Comparison of ENCODE assay signal across 8 cellular contexts in the genomic region with DNA sequence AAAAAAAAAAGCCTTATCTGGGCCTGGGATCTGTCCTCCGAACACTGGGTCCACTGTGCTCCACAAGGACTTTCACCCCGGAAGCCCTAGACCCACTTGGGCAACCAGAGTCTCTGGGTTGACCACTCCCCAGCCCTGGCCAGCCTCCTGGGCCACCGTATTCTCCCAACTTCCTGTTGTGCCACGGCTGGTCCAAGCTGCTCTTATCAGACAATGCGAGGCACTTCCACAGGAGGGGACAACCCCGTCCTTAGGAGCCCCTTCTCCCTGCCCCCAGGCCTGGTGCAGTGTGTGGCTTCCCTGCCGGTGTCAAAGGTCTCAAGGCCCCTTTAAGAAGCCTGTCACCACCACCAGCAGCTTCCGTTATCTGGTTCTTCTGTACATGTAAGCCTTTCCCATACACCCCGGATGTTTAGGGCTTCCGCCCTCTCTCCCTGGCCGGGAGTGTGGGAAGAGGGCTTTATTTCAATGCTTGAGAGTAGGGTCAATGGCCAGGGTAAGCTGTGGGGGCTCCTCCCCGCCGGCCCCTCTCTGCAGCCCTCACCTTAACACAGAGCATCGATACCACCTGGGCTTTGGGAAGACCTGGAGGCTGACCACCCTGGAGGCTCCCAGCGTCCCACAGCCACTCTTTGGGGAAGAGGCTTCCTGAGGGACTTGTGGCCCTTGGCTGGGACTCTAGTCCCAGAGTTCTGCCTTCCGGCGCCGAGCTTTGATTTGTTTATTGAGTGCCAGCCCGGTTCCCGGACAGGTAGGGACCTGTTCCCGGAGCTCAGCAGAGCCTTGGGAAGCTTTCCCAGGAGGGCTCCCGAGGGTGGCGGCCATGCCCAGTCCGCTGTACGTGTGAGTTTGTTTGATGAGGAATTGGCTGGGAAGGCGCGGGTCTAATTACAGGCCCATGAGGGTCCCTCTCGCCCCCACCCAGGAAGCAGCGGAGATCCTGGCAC.
DNase-seq lines count a peak whose midpoint lies in the region; ATAC-seq and TF ChIP-seq lines count a peak whose summit lies in the region.

No MANE protein-coding gene starts in this region.

- no peaks in the 10 kb centered on the region for H3K9me3 Mint-ChIP-seq in osteocyte (ENCODE audit: unreplicated experiment)

- peak overlapping the region; percentile 7 for H3K4me3 Mint-ChIP-seq in osteocyte (ENCODE audit: unreplicated experiment)

- peak overlapping the region; percentile 96 for H3K27ac Mint-ChIP-seq in osteocyte (ENCODE audit: unreplicated experiment)

- H3K4me1 ChIP-seq in OCI-LY7 (ENCODE audit: insufficient read depth, low read length, poor library complexity, severe bottlenecking) = peaks cover 69% of the 10 kb centered on the region

- peak overlapping the region; percentile 76 for H3K4me2 ChIP-seq in OCI-LY7 (ENCODE audit: low read length)

- no peaks in the 10 kb centered on the region for H3K9me3 ChIP-seq in OCI-LY7 (ENCODE audit: low read length)

- peak overlapping the region; percentile 95 for H3K27ac ChIP-seq in OCI-LY7 (ENCODE audit: low read depth, low read length, poor library complexity, severe bottlenecking)
- peak overlapping the region in 1 of 2 donors; percentile 34 for H3K27ac ChIP-seq in coronary artery

- CTCF ChIA-PET in OCI-LY7 (lab: Charles Lee; ENCODE audit: unreplicated experiment) = interaction anchor here (0.8 to 1.9 kb wide), 3 partner anchors 13 to 24 kb away, joined by 4 to 6 read pairs (median 5); no protein-coding TSS in a partner anchor

- DNase-seq in GM12865 (ENCODE audit: low read depth) (peak; percentile 88), OCI-LY7 (ENCODE audit: low spot score) (peak; percentile 86), coronary artery (ENCODE audit: low spot score) (no peak), osteocyte (ENCODE audit: extremely low spot score, unreplicated experiment) (no peak), inferior parietal cortex (ENCODE audit: extremely low spot score) (no peak), NCI-H2227 (lab: John Stamatoyannopoulos, UW; ENCODE audit: unreplicated experiment) (no peak), SHP77 treated with DMSO at 0.1 percent for 48 hours (lab: John Stamatoyannopoulos, UW) (no peak)

- H3K27me3 Mint-ChIP-seq in osteocyte (ENCODE audit: unreplicated experiment) = no peaks in the 10 kb centered on the region

- POLR2A ChIA-PET in OCI-LY7 (lab: Charles Lee) = interaction anchor here (0.7 to 6.7 kb wide), 15 partner anchors 8 to 311 kb away, joined by 3 to 99 read pairs (median 4); no protein-coding TSS in a partner anchor

- no peaks in the 10 kb centered on the region for H4K20me1 ChIP-seq in OCI-LY7 (ENCODE audit: insufficient read depth, low read length)

- peaks cover 5% of the 10 kb centered on the region for H3K36me3 Mint-ChIP-seq in osteocyte (ENCODE audit: unreplicated experiment)

- peaks cover 70% of the 10 kb centered on the region for H3K4me1 Mint-ChIP-seq in osteocyte (ENCODE audit: unreplicated experiment)

- H3K4me3 ChIP-seq in GM12865 (ENCODE audit: low read depth, low read length) (peak overlapping the region; percentile 91), OCI-LY7 (ENCODE audit: low read depth, low read length, poor library complexity, severe bottlenecking) (peak overlapping the region; percentile 76), coronary artery (peak overlapping the region; percentile 37)

- no TSS peak for BruUV-seq in OCI-LY7 (replicated peaks; lab: Mats Ljungman, UMichigan)

- no peak for ATAC-seq in GM21786 (IDR thresholded peaks at IDR 0.05; ENCODE audit: unreplicated experiment)

- peaks cover 100% of the 10 kb centered on the region for H3K79me2 ChIP-seq in OCI-LY7 (ENCODE audit: insufficient read depth, low read depth, low read length)

- no peak for TF ChIP-seq CTCF in GM12865 (IDR thresholded peaks at IDR 0.05; ENCODE audit: insufficient read depth, low read depth, low read length, missing control alignments)
- TF ChIP-seq CTCF in OCI-LY7 (conservative IDR thresholded peaks at IDR 0.05; ENCODE audit: low read length) = no peak
- TF ChIP-seq CTCF in coronary artery (IDR thresholded peaks at IDR 0.05) = no peak
- no peak for TF ChIP-seq CTCF in osteocyte (IDR thresholded peaks at IDR 0.05)

- intact Hi-C loops in OCI-LY7 (cut with micrococcal nuclease; ENCODE audit: unreplicated experiment) = loop anchor here (1.0 to 2.0 kb wide), 3 partner anchors 13 to 53 kb away; no protein-coding TSS in a partner anchor

- H3K9me2 ChIP-seq in OCI-LY7 (ENCODE audit: insufficient read depth, low read length) = no peaks in the 10 kb centered on the region

- no peak overlapping the region for H2AFZ ChIP-seq in OCI-LY7 (ENCODE audit: low read length)

- peaks cover 78% of the 10 kb centered on the region for H3K36me3 ChIP-seq in OCI-LY7 (ENCODE audit: insufficient read depth, low read length)

Comparison
In these comparisons a context has a peak if more than half of its experiments do, and no peak if none do; other contexts are left out.
1. DNase-seq: peak in GM12865 (single experiment) and OCI-LY7 (single experiment); none in coronary artery (single experiment), osteocyte (single experiment), inferior parietal cortex (single experiment), NCI-H2227 (single experiment) and SHP77 treated with DMSO at 0.1 percent for 48 hours (single experiment).
2. H3K4me3 ChIP-seq: peak in every context shown above with its lines; median percentile 91 in GM12865; 76 in OCI-LY7; 37 in coronary artery.